24 cellular contexts compared by ENCODE assay signal in the genomic region with DNA sequence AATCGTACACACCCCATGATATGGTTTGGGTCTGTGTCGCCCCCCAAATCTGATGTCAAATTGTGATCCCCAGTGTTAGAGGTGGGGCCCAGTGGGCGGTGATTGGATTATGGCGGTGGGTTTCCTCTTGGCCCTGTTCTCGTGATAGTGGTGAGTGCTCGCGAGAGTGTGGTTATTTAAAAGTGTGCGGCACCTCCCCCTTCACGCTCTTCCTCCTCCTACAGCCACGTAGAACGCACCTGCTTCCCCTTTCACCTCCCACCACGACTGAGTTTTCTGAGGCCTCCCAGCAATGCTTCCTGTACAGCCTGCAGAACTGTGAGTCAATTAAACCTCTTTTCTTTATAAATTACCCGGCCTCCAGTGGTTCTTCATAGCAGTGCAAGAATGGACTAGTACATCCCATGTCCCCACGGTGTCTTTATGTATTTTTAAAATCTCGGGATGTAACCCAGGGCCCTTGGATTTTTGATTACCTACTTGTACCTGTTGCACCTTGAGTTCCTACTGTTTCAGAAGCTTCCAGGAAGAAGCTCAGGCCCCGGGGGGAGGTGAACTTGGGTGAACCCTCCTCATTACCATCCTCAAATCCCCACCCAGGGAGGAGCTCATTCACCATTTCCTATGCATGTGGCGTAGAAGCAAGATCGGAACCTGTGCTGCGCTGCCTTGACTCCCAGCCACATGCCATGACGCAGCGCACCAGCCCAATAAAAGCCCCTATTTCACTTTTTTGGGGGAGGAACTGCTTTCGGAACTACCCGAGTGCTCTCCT. TPM values are rescaled to one million over a fixed set of nuclear protein-coding genes. Genes with fewer than 3 reads are reported as not detected.
DNase-seq lines count a peak whose midpoint lies in the region; ATAC-seq and TF ChIP-seq lines count a peak whose summit lies in the region.
"Had no signal": no experiment of that assay in that cellular context is flagged by ENCODE, and none has a peak within 500 bp of the region (broad histone marks: within the 10 kb centered on the region; RNA-seq: fewer than 3 reads in every experiment).

No MANE protein-coding gene starts in this region.

- no peaks in the 10 kb centered on the region for H3F3A ChIP-seq in DOHH2 (ENCODE audit: control insufficient read depth, insufficient read depth)

- H3K79me2 ChIP-seq in DOHH2 (ENCODE audit: control insufficient read depth, low read length): no peaks in the 10 kb centered on the region

- peak in 1 of 4 experiments; percentile 38 for ATAC-seq in T-cell (replicated peaks in 1 of 4)
- no peak for ATAC-seq in lung (ENCODE audit: insufficient read depth, low FRiP score)
- ATAC-seq in HG02981 (IDR thresholded peaks at IDR 0.05; ENCODE audit: unreplicated experiment): no peak
- ATAC-seq: body of pancreas had no signal

- DNase-seq in Jurkat, Clone E6-1 (ENCODE audit: low read depth, low spot score): peak; percentile 69
- DNase-seq in T-cell: peak in 1 of 34 experiments; percentile 9
- peak; percentile 24 for DNase-seq in lung (ENCODE audit: low spot score)
- no peak for DNase-seq in Calu3
- no peak for DNase-seq in NCI-H1092 treated with DMSO at 0.1 percent for 48 hours (lab: John Stamatoyannopoulos, UW)
- DNase-seq in NCI-H226: no peak
- DNase-seq: activated CD4-positive, alpha-beta T cell treated with anti-CD3 and anti-CD28 coated beads for 48 hours; activated CD8-positive, alpha-beta memory T cell treated with anti-CD3 and anti-CD28 coated beads, Interleukin-2, amount 50 U/mL, for 48 hours; body of pancreas; cerebellar nuclear complex; GDM1; H9; NCI-H1417; NCI-H510A treated with DMSO at 0.1 percent for 48 hours; sigmoid colon; stimulated activated CD4-positive, alpha-beta T cell treated with anti-CD3 and anti-CD28 coated beads, Interleukin-15, amount 100 ng/mL, for 24 hours; transverse colon had no signal

- H3K27ac ChIP-seq in DOHH2 (ENCODE audit: low read depth, low read length) (no peak overlapping the region), lung (ENCODE audit: low read depth in 1 of 2, low read length in 1 of 2) (no peak overlapping the region)
- H3K27ac ChIP-seq: body of pancreas, epithelial cell of prostate, prostate gland, sigmoid colon, transverse colon had no signal

- 78 to 80% methylated on average over 23 of the region's 23 CpGs for WGBS in lung, 2 donors

- peaks cover 0 to 5% (median 3%) of the 10 kb centered on the region in 3 donors for H3K9me3 Mint-ChIP-seq in T-cell
- no peaks in the 10 kb centered on the region for H3K9me3 Mint-ChIP-seq in Calu3 (ENCODE audit: low read depth, unreplicated experiment)
- H3K9me3 Mint-ChIP-seq: T-helper 1 cell treated with Interleukin-12 subunit alpha and Interleukin-12 subunit beta and Interleukin-4 antibody, amounts not matched to agents 30 μg/mL and 1 μg/mL, for 36 hours had no signal

- H3K4me3 Mint-ChIP-seq in T-cell (no peak overlapping the region), Calu3 (ENCODE audit: low read depth, unreplicated experiment) (no peak overlapping the region)
- H3K4me3 Mint-ChIP-seq: H9; T-helper 1 cell treated with Interleukin-12 subunit alpha and Interleukin-12 subunit beta and Interleukin-4 antibody, amounts not matched to agents 30 μg/mL and 1 μg/mL, for 36 hours had no signal

- H3K4me1 ChIP-seq in DOHH2 (ENCODE audit: control insufficient read depth, low read length): peaks cover 11% of the 10 kb centered on the region
- peaks cover 0 to 2% of the 10 kb centered on the region in 2 donors for H3K4me1 ChIP-seq in lung (ENCODE audit: control insufficient read depth in 2 of 2, insufficient read depth in 2 of 2, low read length in 2 of 2)
- H3K4me1 ChIP-seq: body of pancreas, prostate gland, sigmoid colon, transverse colon had no signal

- intact Hi-C loops in Calu3 (cut with micrococcal nuclease; ENCODE audit: unreplicated experiment): no loop called here

- no peaks in the 10 kb centered on the region for H3K36me3 Mint-ChIP-seq in T-cell
- no peaks in the 10 kb centered on the region for H3K36me3 Mint-ChIP-seq in Calu3 (ENCODE audit: insufficient read depth, unreplicated experiment)
- H3K36me3 Mint-ChIP-seq: CD4-positive, CD25-positive, alpha-beta regulatory T cell had no signal

- no peaks in the 10 kb centered on the region for H3K27me3 Mint-ChIP-seq in T-cell
- H3K27me3 Mint-ChIP-seq in Calu3 (ENCODE audit: unreplicated experiment): no peaks in the 10 kb centered on the region
- H3K27me3 Mint-ChIP-seq: CD4-positive, CD25-positive, alpha-beta regulatory T cell had no signal

- no peak for TF ChIP-seq CTCF in DOHH2 (IDR thresholded peaks at IDR 0.05; ENCODE audit: low read depth, low read length, poor library complexity, severe bottlenecking)
- TF ChIP-seq CTCF in lung (IDR thresholded peaks at IDR 0.05; ENCODE audit: control extremely low read depth, extremely low read depth): no peak
- TF ChIP-seq CTCF in Calu3 (IDR thresholded peaks at IDR 0.05; ENCODE audit: unreplicated experiment): no peak

- BruUV-seq in Calu3 (replicated peaks; lab: Mats Ljungman, UMichigan): no TSS peak

- H3K27ac Mint-ChIP-seq in T-cell: peak overlapping the region; percentile 29 to 52
- no peak overlapping the region for H3K27ac Mint-ChIP-seq in Calu3 (ENCODE audit: unreplicated experiment)
- H3K27ac Mint-ChIP-seq: H9; T-helper 1 cell treated with Interleukin-12 subunit alpha and Interleukin-12 subunit beta and Interleukin-4 antibody, amounts not matched to agents 30 μg/mL and 1 μg/mL, for 36 hours had no signal

- POLR2A ChIA-PET in T-cell (lab: Charles Lee): interaction anchor here in 1 of 2 donors (0.6 kb wide), 1 partner anchor 23 kb away, joined by 5 read pairs; no protein-coding TSS in a partner anchor

- H3K4me1 Mint-ChIP-seq in T-cell: peaks cover 2 to 17% (median 7%) of the 10 kb centered on the region in 3 donors
- H3K4me1 Mint-ChIP-seq in Calu3 (ENCODE audit: low read depth, unreplicated experiment): no peaks in the 10 kb centered on the region

- H3K9me2 ChIP-seq in DOHH2 (replicated peaks; ENCODE audit: control insufficient read depth, low read length): no peaks in the 10 kb centered on the region

- H3K9me3 ChIP-seq in DOHH2 (ENCODE audit: control insufficient read depth, insufficient read depth, low read length) (no peaks in the 10 kb centered on the region), lung (ENCODE audit: control insufficient read depth in 2 of 2, insufficient read depth in 1 of 2, low read length in 1 of 2) (no peaks in the 10 kb centered on the region)
- H3K9me3 ChIP-seq: body of pancreas, prostate gland, sigmoid colon, transverse colon had no signal

- H3K4me2 ChIP-seq in DOHH2 (ENCODE audit: low read length): peak overlapping the region; percentile 37; the same call in 1 of the 2 replicates

- no peak overlapping the region; the same call in 1 of the 2 replicates for H3K4me3 ChIP-seq in DOHH2 (ENCODE audit: low read length)
- peak overlapping the region; percentile 21 for H3K4me3 ChIP-seq in Jurkat, Clone E6-1 (ENCODE audit: low read length)
- H3K4me3 ChIP-seq in lung: no peak overlapping the region
- H3K4me3 ChIP-seq: body of pancreas, prostate gland, sigmoid colon, transverse colon had no signal

- no peaks in the 10 kb centered on the region for H3K36me3 ChIP-seq in DOHH2 (ENCODE audit: control insufficient read depth, low read length)
- H3K36me3 ChIP-seq in lung (ENCODE audit: control insufficient read depth in 2 of 2, insufficient read depth in 2 of 2, low read length in 2 of 2): no peaks in the 10 kb centered on the region
- H3K36me3 ChIP-seq: prostate gland, sigmoid colon, transverse colon had no signal

- H4K20me1 ChIP-seq in DOHH2 (ENCODE audit: control insufficient read depth, insufficient read depth, low read depth, low read length): no peaks in the 10 kb centered on the region

- CTCF ChIA-PET in T-cell (lab: Charles Lee): no interaction called here
- CTCF ChIA-PET in Calu3 (lab: Charles Lee): no interaction called here

- H3K27me3 ChIP-seq in DOHH2 (ENCODE audit: control insufficient read depth, low read length) (no peaks in the 10 kb centered on the region), lung (ENCODE audit: control insufficient read depth, insufficient read depth) (no peaks in the 10 kb centered on the region)
- H3K27me3 ChIP-seq: body of pancreas, sigmoid colon, transverse colon had no signal

RNA-seq across cellular contexts. Expression of gene TEX29, which starts 52.4 kb away (rescaled TPM):
- polyA plus RNA-seq in Jurkat, Clone E6-1 (2012; ENCODE audit: insufficient read depth, insufficient read length): not detected
- total RNA-seq in T-cell (under 1 TPM in 3 of 5 donors, not detected in 2; 0.36 to 0.76 (median 0.70) TPM), lung (under 1 TPM in 1 of 2 donors, not detected in 1; 0.25 TPM), Calu3 (2022) (not detected in 2 replicates)
- polyA plus RNA-seq in lung: under 1 TPM; 0.19 to 0.79 TPM
- total RNA-seq: body of pancreas; CD4-positive, CD25-positive, alpha-beta regulatory T cell; LHCN-M2; transverse colon had no signal
- polyA plus RNA-seq: CD4-positive, CD25-positive, alpha-beta regulatory T cell had no signal

Comparison
In these comparisons a context has a peak if more than half of its experiments do, and no peak if none do; other contexts are left out.
1. DNase-seq: peak in Jurkat, Clone E6-1 (single experiment) and lung (single experiment); none in Calu3 (single experiment), NCI-H1092 treated with DMSO at 0.1 percent for 48 hours (single experiment) and NCI-H226 (single experiment).